In genomic region chr1:53699981-53700380, GRCh38 we compare ENCODE assay signal across 24 cellular contexts. TPM values are rescaled to one million over a fixed set of nuclear protein-coding genes. Genes with fewer than 3 reads are reported as not detected.
A peak's percentile ranks its signal among the peaks of the same experiment; 100 is the strongest.
DNase-seq lines count a peak whose midpoint lies in the region; ATAC-seq, FAIRE-seq and TF ChIP-seq lines count a peak whose summit lies in the region.
"Had no signal": no experiment of that assay in that cellular context is flagged by ENCODE, and none has a peak within 500 bp of the region (broad histone marks: within the 10 kb centered on the region; RNA-seq: fewer than 3 reads in every experiment).

No MANE protein-coding gene starts in this region.

- no peaks in the 10 kb centered on the region for H3K36me3 Mint-ChIP-seq in endodermal cell (ENCODE audit: low read depth)
- H3K36me3 Mint-ChIP-seq: CD14-positive monocyte; CD4-positive, alpha-beta memory T cell; CD4-positive, CD25-positive, alpha-beta regulatory T cell; CD8-positive, alpha-beta memory T cell had no signal

- no peaks in the 10 kb centered on the region for H3K36me3 ChIP-seq in HepG2 (replicated peaks in 1 of 2; ENCODE audit: control insufficient read depth in 1 of 2, insufficient read depth in 2 of 2, low read length in 2 of 2)
- no peaks in the 10 kb centered on the region for H3K36me3 ChIP-seq in right lobe of liver
- peaks cover 0 to 20% of the 10 kb centered on the region in 2 experiments for H3K36me3 ChIP-seq in mesenchymal stem cell (ENCODE audit: control insufficient read depth in 1 of 2, insufficient read depth in 2 of 2, low read depth in 1 of 2, low read length in 2 of 2)
- no peaks in the 10 kb centered on the region for H3K36me3 ChIP-seq in osteoblast (ENCODE audit: insufficient read depth, low read length)
- H3K36me3 ChIP-seq in endodermal cell (ENCODE audit: control insufficient read depth, insufficient read depth, low read length), result no peaks in the 10 kb centered on the region
- H3K36me3 ChIP-seq: BE2C, BLaER1 had no signal

- TF ChIP-seq CTCF in HepG2 (CRISPR knock-in tag; IDR thresholded peaks at IDR 0.05), result no peak
- TF ChIP-seq CTCF in right lobe of liver (IDR thresholded peaks at IDR 0.05), result no peak
- TF ChIP-seq CTCF in osteoblast (IDR thresholded peaks at IDR 0.05; ENCODE audit: extremely low read depth, low read depth, low read length), result no peak
- no peak for TF ChIP-seq CTCF in endodermal cell (conservative IDR thresholded peaks at IDR 0.05)

- no peak overlapping the region for H3K18ac ChIP-seq in mesenchymal stem cell (ENCODE audit: low read depth in 1 of 2, low read length in 2 of 2)

- peak overlapping the region; percentile 12 for H4K91ac ChIP-seq in mesenchymal stem cell (ENCODE audit: low read length)

- H2AFZ ChIP-seq in HepG2 (ENCODE audit: low read length) (no peak overlapping the region), mesenchymal stem cell (ENCODE audit: low read depth, low read length) (no peak overlapping the region), osteoblast (ENCODE audit: low read length) (no peak overlapping the region)

- H3K4me3 ChIP-seq in HepG2 (replicated peaks in 1 of 3; ENCODE audit: insufficient read depth in 1 of 3, low read depth in 2 of 3, low read length in 3 of 3) (no peak overlapping the region), right lobe of liver (no peak overlapping the region), mesenchymal stem cell (ENCODE audit: insufficient read depth in 1 of 2, low read depth in 1 of 2, low read length in 2 of 2) (no peak overlapping the region), osteoblast (ENCODE audit: insufficient read depth, low read length) (no peak overlapping the region), endodermal cell (ENCODE audit: low read length) (no peak overlapping the region)
- H3K4me3 ChIP-seq: A549, BLaER1 had no signal

- no peak overlapping the region for H3K14ac ChIP-seq in mesenchymal stem cell (ENCODE audit: low read length in 2 of 2)

- POLR2A ChIA-PET in HepG2 (lab: Yijun Ruan, JAX), result no interaction called here

- H3K79me1 ChIP-seq in mesenchymal stem cell (replicated peaks; ENCODE audit: low read length, poor library complexity, severe bottlenecking), result peaks cover 22% of the 10 kb centered on the region

- H4K8ac ChIP-seq in mesenchymal stem cell (ENCODE audit: low read length), result no peak overlapping the region

- H3K4me1 ChIP-seq in HepG2 (ENCODE audit: insufficient read depth, low read length) (no peaks in the 10 kb centered on the region), right lobe of liver (no peaks in the 10 kb centered on the region), mesenchymal stem cell (ENCODE audit: control insufficient read depth, insufficient read depth, low read depth, low read length) (peaks cover 16% of the 10 kb centered on the region), osteoblast (ENCODE audit: insufficient read depth, low read length) (peaks cover 8% of the 10 kb centered on the region), endodermal cell (ENCODE audit: control insufficient read depth, insufficient read depth, low read length) (no peaks in the 10 kb centered on the region)
- H3K4me1 ChIP-seq: A549, BE2C had no signal

- H3K27ac Mint-ChIP-seq in endodermal cell, result no peak overlapping the region
- H3K27ac Mint-ChIP-seq: CD14-positive monocyte; CD4-positive, alpha-beta memory T cell; CD4-positive, CD25-positive, alpha-beta regulatory T cell; CD8-positive, alpha-beta memory T cell had no signal

- no peak overlapping the region for H2BK12ac ChIP-seq in mesenchymal stem cell (ENCODE audit: low read length in 2 of 2)

- no peak overlapping the region for H2BK120ac ChIP-seq in mesenchymal stem cell (ENCODE audit: low read depth, low read length)

- H2AK5ac ChIP-seq in mesenchymal stem cell (ENCODE audit: low read length, severe bottlenecking), result no peak overlapping the region

- WGBS in HepG2 (ENCODE audit: low lambda C conversion rate), result 93% methylated on average over 3 of the region's 8 CpGs
- WGBS in right lobe of liver (ENCODE audit: insufficient coverage, low coverage, low lambda C conversion rate, missing lambda C conversion rate), result 78% methylated on average over 1 of the region's 8 CpGs
- WGBS in mesenchymal stem cell, result 93% methylated on average over 7 of the region's 8 CpGs
- WGBS in endodermal cell (ENCODE audit: insufficient coverage in 1 of 2, insufficient read length in 1 of 2), 2 experiments, result 87 to 92% methylated on average over 3 to 8 of the region's 8 CpGs

- H3K79me2 ChIP-seq in HepG2 (ENCODE audit: insufficient read depth, low read length), result no peaks in the 10 kb centered on the region
- H3K79me2 ChIP-seq in osteoblast (ENCODE audit: insufficient read depth, low read length), result peaks cover 5% of the 10 kb centered on the region

- TF ChIP-seq EP300 in HepG2 (IDR thresholded peaks at IDR 0.05; ENCODE audit: low read depth in 2 of 2, low read length in 2 of 2), result no peak
- no peak for TF ChIP-seq EP300 in HepG2 (CRISPR knock-in tag; IDR thresholded peaks at IDR 0.05; ENCODE audit: borderline replicate concordance)

- no TSS peak for BruUV-seq in HepG2 (replicated peaks; lab: Mats Ljungman, UMichigan)

- CTCF ChIA-PET in HepG2 (lab: Yijun Ruan, JAX; ENCODE audit: low intra/inter-chr PET ratio, low total read pairs), result no interaction called here

- no peak for TF ChIP-seq RAD21 in HepG2 (CRISPR knock-in tag; IDR thresholded peaks at IDR 0.05)

- H3K9me3 ChIP-seq in HepG2 (ENCODE audit: low read length), result no peaks in the 10 kb centered on the region
- H3K9me3 ChIP-seq in right lobe of liver, result no peaks in the 10 kb centered on the region
- peaks cover 7% of the 10 kb centered on the region for H3K9me3 ChIP-seq in mesenchymal stem cell (ENCODE audit: control insufficient read depth, low read length)
- H3K9me3 ChIP-seq in osteoblast (ENCODE audit: low read depth, low read length), result no peaks in the 10 kb centered on the region
- H3K9me3 ChIP-seq in endodermal cell (ENCODE audit: control insufficient read depth, low read length), result no peaks in the 10 kb centered on the region
- H3K9me3 ChIP-seq: A549, BE2C, BLaER1 had no signal

- H3K23ac ChIP-seq in mesenchymal stem cell (ENCODE audit: low read length in 2 of 2), result no peak overlapping the region

- no peak overlapping the region for H2BK15ac ChIP-seq in mesenchymal stem cell (ENCODE audit: low read depth, poor library complexity, severe bottlenecking)

- FAIRE-seq in HepG2 (lab: Jason Lieb, UNC), result no peak
- FAIRE-seq: A549, G401.6, GM12891, GM19239 had no signal

- no peak for TF ChIP-seq POLR2A in HepG2 (IDR thresholded peaks at IDR 0.05; ENCODE audit: insufficient read depth in 1 of 2, low read depth in 2 of 2, low read length in 2 of 2)
- TF ChIP-seq POLR2A in right lobe of liver (IDR thresholded peaks at IDR 0.05), result no peak

- H3K9me3 Mint-ChIP-seq in endodermal cell, result no peaks in the 10 kb centered on the region
- H3K9me3 Mint-ChIP-seq: CD14-positive monocyte; CD4-positive, alpha-beta memory T cell had no signal

- DNase-seq in HepG2 (ENCODE audit: low spot score) (no peak), right lobe of liver (no peak), mesenchymal stem cell (no peak), osteoblast (ENCODE audit: insufficient read length, low spot score, missing footprints) (peak; percentile 5), AG08396 (ENCODE audit: low spot score) (no peak), endodermal cell (no peak), substantia nigra (lab: John Stamatoyannopoulos, UW) (no peak)
- DNase-seq: BE2C; C1 segment of cervical spinal cord; CD4-positive, alpha-beta memory T cell; CD4-positive, CD25-positive, alpha-beta regulatory T cell; CD8-positive, alpha-beta memory T cell; COR-L47; DMS 273 treated with DMSO at 0.1 percent for 48 hours; DMS153; DMS79 treated with DMSO at 0.1 percent for 48 hours; GF-D8 had no signal

- in situ Hi-C loops in HepG2 (cut with HindIII; ENCODE audit: extremely low pct_ligation_motif_present, low pct_unique_long_range_greater_than_20kb), result no loop called here

- intact Hi-C loops in HepG2 (cut with micrococcal nuclease; ENCODE audit: unreplicated experiment) (no loop called here), right lobe of liver (cut with DNase I) (no loop called here)

- no peak overlapping the region for H3K4ac ChIP-seq in mesenchymal stem cell (ENCODE audit: low read depth in 1 of 2, low read length in 2 of 2)

- H3K4me2 ChIP-seq in HepG2 (ENCODE audit: low read depth, low read length), result no peak overlapping the region
- no peak overlapping the region for H3K4me2 ChIP-seq in mesenchymal stem cell (ENCODE audit: low read length, poor library complexity, severe bottlenecking)
- no peak overlapping the region for H3K4me2 ChIP-seq in osteoblast (ENCODE audit: insufficient read depth, low read length)
- H3K4me2 ChIP-seq: A549, BLaER1 had no signal

- no peak overlapping the region for H3K9ac ChIP-seq in HepG2 (ENCODE audit: insufficient read depth, low read depth, low read length)
- H3K9ac ChIP-seq in mesenchymal stem cell (ENCODE audit: low read length), result no peak overlapping the region
- H3K9ac ChIP-seq in endodermal cell (ENCODE audit: extremely low read depth, low read length, poor library complexity, severe bottlenecking), result no peak overlapping the region
- H3K9ac ChIP-seq: BLaER1 had no signal

- H3K4me3 Mint-ChIP-seq in endodermal cell, result no peak overlapping the region
- H3K4me3 Mint-ChIP-seq: CD14-positive monocyte; CD4-positive, alpha-beta memory T cell; CD4-positive, CD25-positive, alpha-beta regulatory T cell; CD8-positive, alpha-beta memory T cell had no signal

- H3K27me3 ChIP-seq in HepG2 (ENCODE audit: control insufficient read depth in 1 of 2, insufficient read depth in 2 of 2, low read length in 2 of 2) (peaks cover 2 to 26% of the 10 kb centered on the region in 2 experiments; a peak in 2 of 5 replicates), right lobe of liver (no peaks in the 10 kb centered on the region), mesenchymal stem cell (ENCODE audit: control insufficient read depth in 1 of 2, insufficient read depth in 1 of 2, low read length in 2 of 2) (peaks cover 0 to 45% of the 10 kb centered on the region in 2 experiments), osteoblast (ENCODE audit: insufficient read depth, low read length) (no peaks in the 10 kb centered on the region), endodermal cell (ENCODE audit: control insufficient read depth, insufficient read depth, low read length, poor library complexity, severe bottlenecking) (no peaks in the 10 kb centered on the region)
- H3K27me3 ChIP-seq: BE2C, BLaER1 had no signal

- peaks cover 18% of the 10 kb centered on the region for H3K4me1 Mint-ChIP-seq in endodermal cell
- H3K4me1 Mint-ChIP-seq: CD4-positive, alpha-beta memory T cell had no signal

- H3K27ac ChIP-seq in HepG2 (ENCODE audit: extremely low read length, insufficient read depth, low read length), result no peak overlapping the region
- no peak overlapping the region for H3K27ac ChIP-seq in right lobe of liver
- H3K27ac ChIP-seq in mesenchymal stem cell (ENCODE audit: low read length, poor library complexity, severe bottlenecking), result no peak overlapping the region
- no peak overlapping the region for H3K27ac ChIP-seq in osteoblast (ENCODE audit: low read depth, low read length)
- no peak overlapping the region for H3K27ac ChIP-seq in endodermal cell (ENCODE audit: low read depth, low read length)
- H3K27ac ChIP-seq in substantia nigra (ENCODE audit: low read depth, low read length, poor library complexity, severe bottlenecking), result no peak overlapping the region
- H3K27ac ChIP-seq: 22Rv1, A549, BLaER1 had no signal

- no peak overlapping the region for H2BK5ac ChIP-seq in mesenchymal stem cell (ENCODE audit: low read depth, low read length, poor library complexity, severe bottlenecking)

- ATAC-seq in HepG2 (no peak), right lobe of liver (no peak)
- ATAC-seq: A549 had no signal

- H4K20me1 ChIP-seq in HepG2 (ENCODE audit: insufficient read depth, low read length) (no peaks in the 10 kb centered on the region), osteoblast (ENCODE audit: insufficient read depth, low read length) (peaks cover 42% of the 10 kb centered on the region)
- H4K20me1 ChIP-seq: BLaER1 had no signal

- H3K27me3 Mint-ChIP-seq in endodermal cell (ENCODE audit: insufficient read depth), result peaks cover 2% of the 10 kb centered on the region

RNA-seq across cellular contexts. Expression of gene GLIS1, which starts 39.0 kb away (rescaled TPM):
- not detected in 2 replicates for total RNA-seq in HepG2 (2016; rRNA removed; fragmentation: Illumina TruSeq; extraction: Trizol)
- not detected in 2 replicates for total RNA-seq in HepG2 (2016; cell fraction: cytosol; rRNA removed; fragmentation: Illumina TruSeq; extraction: Trizol; ENCODE audit: low read depth)
- total RNA-seq in HepG2 (2016; cell fraction: insoluble cytoplasmic fraction; rRNA removed; fragmentation: Illumina TruSeq; extraction: Trizol), result not detected in 2 replicates
- not detected in 2 replicates for total RNA-seq in HepG2 (2016; cell fraction: membrane; rRNA removed; fragmentation: Illumina TruSeq; extraction: Trizol)
- not detected in 2 replicates for total RNA-seq in HepG2 (2016; cell fraction: nucleus; rRNA removed; fragmentation: Illumina TruSeq; extraction: Trizol)
- polyA plus RNA-seq in HepG2 (2011; rRNA removed), result 0.03 TPM in 1 of 2 replicates, not detected in the other
- not detected in 2 replicates for polyA plus RNA-seq in HepG2 (2011; cell fraction: cytosol; rRNA removed)
- 0.10 TPM in 1 of 2 replicates, not detected in the other for polyA plus RNA-seq in HepG2 (2011; cell fraction: nucleus; rRNA removed)
- polyA plus RNA-seq in HepG2 (2012), result 0.04 TPM in 1 of 2 replicates, not detected in the other
- polyA plus RNA-seq in HepG2 (2016; cell fraction: cytosol; fragmentation: Illumina TruSeq; extraction: Trizol; ENCODE audit: low read depth), result not detected in 2 replicates
- polyA plus RNA-seq in HepG2 (2016; cell fraction: insoluble cytoplasmic fraction; fragmentation: Illumina TruSeq; extraction: Trizol; ENCODE audit: low read depth), result not detected in 2 replicates
- not detected in 2 replicates for polyA plus RNA-seq in HepG2 (2016; cell fraction: membrane; fragmentation: Illumina TruSeq; extraction: Trizol; ENCODE audit: low read depth)
- polyA plus RNA-seq in HepG2 (2016; cell fraction: nucleus; fragmentation: Illumina TruSeq; extraction: Trizol; ENCODE audit: insufficient read depth, low read depth), result not detected in 2 replicates
- not detected in 2 replicates for polyA minus RNA-seq in HepG2 (2011; rRNA and poly(A)+ RNA removed; ENCODE audit: low replicate concordance)
- not detected in 2 replicates for polyA minus RNA-seq in HepG2 (2011; cell fraction: cytosol; rRNA and poly(A)+ RNA removed)
- polyA minus RNA-seq in HepG2 (2011; cell fraction: nucleus; rRNA and poly(A)+ RNA removed), result not detected in 2 replicates
- total RNA-seq in right lobe of liver, result not detected
- polyA plus RNA-seq in mesenchymal stem cell (2013, experiment 1 of 2), result 0.29 TPM
- 0.29 TPM for polyA plus RNA-seq in mesenchymal stem cell (2013, experiment 2 of 2)
- 2.4 and 2.9 TPM in 2 replicates for total RNA-seq in osteoblast
- total RNA-seq in endodermal cell, result 1 to 10 TPM; 2.1 to 3.9 TPM
- 0.43 TPM for polyA plus RNA-seq in endodermal cell (2013, experiment 1 of 2)
- polyA plus RNA-seq in endodermal cell (2013, experiment 2 of 2), result 0.25 TPM
- total RNA-seq: CD4-positive, alpha-beta memory T cell; CD4-positive, CD25-positive, alpha-beta regulatory T cell; CD8-positive, alpha-beta memory T cell had no signal
- polyA plus RNA-seq: CD14-positive monocyte; CD4-positive, alpha-beta memory T cell; CD4-positive, CD25-positive, alpha-beta regulatory T cell had no signal
